ENCODE assay signal across 9 cellular contexts in the genomic region with DNA sequence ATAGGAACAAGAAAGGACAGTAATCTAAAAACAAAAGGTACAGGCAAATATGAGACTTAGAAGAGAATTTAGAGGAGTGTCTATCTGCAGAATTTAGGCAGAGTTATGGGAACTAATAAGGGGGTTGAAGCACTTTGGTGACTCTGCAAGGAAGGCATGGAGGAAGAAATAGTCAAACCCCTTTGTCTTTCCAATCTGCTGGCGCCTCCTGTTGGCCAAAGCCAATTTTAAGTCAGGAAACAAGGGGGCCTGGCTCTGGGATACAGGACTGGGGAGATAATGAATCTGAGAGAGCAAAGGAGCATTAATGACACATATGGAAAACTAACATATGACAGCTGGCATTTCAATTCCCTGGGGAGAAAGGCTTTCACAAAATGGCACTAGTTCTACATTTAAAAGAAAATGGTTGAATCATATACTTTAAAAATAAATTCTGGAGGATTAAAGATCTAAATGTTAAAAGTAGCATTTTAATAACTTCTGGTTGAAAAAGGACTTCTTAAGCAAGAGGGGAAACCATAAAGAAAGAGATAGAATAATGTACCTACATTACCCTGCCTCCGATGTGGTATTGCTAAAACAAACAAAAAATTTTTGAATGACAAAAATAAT. TPM values are rescaled to one million over a fixed set of nuclear protein-coding genes. Genes with fewer than 3 reads are reported as not detected.
DNase-seq lines count a peak whose midpoint lies in the region; ATAC-seq, FAIRE-seq and TF ChIP-seq lines count a peak whose summit lies in the region.
"Had no signal": no experiment of that assay in that cellular context is flagged by ENCODE, and none has a peak within 500 bp of the region (broad histone marks: within the 10 kb centered on the region; RNA-seq: fewer than 3 reads in every experiment).

No MANE protein-coding gene starts in this region.

- DNase-seq in A172 (ENCODE audit: low spot score) (peak; percentile 13), GM12892 (ENCODE audit: insufficient read length) (peak; percentile 14), NAMALWA (ENCODE audit: low spot score) (peak; percentile 47), amniotic epithelial cell (ENCODE audit: low read depth) (peak; percentile 40), right lobe of liver (peak in 2 of 3 donors; percentile 46 to 58), NCI-H1092 treated with DMSO at 0.1 percent for 48 hours (lab: John Stamatoyannopoulos, UW) (no peak)
- no peak for DNase-seq in natural killer cell treated with Interleukin-12 subunit alpha and Interleukin-12 subunit beta and Interleukin-15 and Interleukin-18, amount 100 ng/mL, for 72 hours (ENCODE audit: low spot score)

- ATAC-seq in right lobe of liver (peak; percentile 68 to 82 (median 78)), GM21390 (IDR thresholded peaks at IDR 0.05; ENCODE audit: unreplicated experiment) (no peak)
- ATAC-seq in natural killer cell treated with Interleukin-12 subunit alpha and Interleukin-12 subunit beta and Interleukin-15 and Interleukin-18, amount 100 ng/mL, for 72 hours, result no peak

- no peak overlapping the region for H3K4me3 ChIP-seq in right lobe of liver

- no peaks in the 10 kb centered on the region for H3K9me3 Mint-ChIP-seq in natural killer cell treated with Interleukin-12 subunit alpha and Interleukin-12 subunit beta and Interleukin-15 and Interleukin-18, amount 100 ng/mL, for 72 hours
- H3K9me3 Mint-ChIP-seq: activated naive CD4-positive, alpha-beta T cell treated with anti-CD3 and anti-CD28 coated beads, Interleukin-2, amount 50 U/mL, for 72 hours had no signal

- peak; percentile 47 to 69 (median 54) for TF ChIP-seq CTCF in right lobe of liver (IDR thresholded peaks at IDR 0.05)

- H3K27me3 Mint-ChIP-seq in natural killer cell treated with Interleukin-12 subunit alpha and Interleukin-12 subunit beta and Interleukin-15 and Interleukin-18, amount 100 ng/mL, for 72 hours, result peaks cover 11 to 28% of the 10 kb centered on the region in 2 donors

- FAIRE-seq in GM12892 (lab: Jason Lieb, UNC), result no peak

- H3K36me3 ChIP-seq in right lobe of liver, result no peaks in the 10 kb centered on the region

- H3K4me3 Mint-ChIP-seq in natural killer cell treated with Interleukin-12 subunit alpha and Interleukin-12 subunit beta and Interleukin-15 and Interleukin-18, amount 100 ng/mL, for 72 hours, result no peak overlapping the region

- H3K4me1 Mint-ChIP-seq in natural killer cell treated with Interleukin-12 subunit alpha and Interleukin-12 subunit beta and Interleukin-15 and Interleukin-18, amount 100 ng/mL, for 72 hours (ENCODE audit: low read depth in 2 of 2), result no peaks in the 10 kb centered on the region

- no peak overlapping the region for H3K27ac ChIP-seq in right lobe of liver

- no peaks in the 10 kb centered on the region for H3K9me3 ChIP-seq in right lobe of liver

- TF ChIP-seq POLR2A in GM12892 (IDR thresholded peaks at IDR 0.05; ENCODE audit: low read depth, low read length), result no peak
- TF ChIP-seq POLR2A in right lobe of liver (IDR thresholded peaks at IDR 0.05), result no peak

- 44% methylated on average over 2 of the region's 2 CpGs for WGBS in right lobe of liver (ENCODE audit: insufficient coverage, low coverage, low lambda C conversion rate, missing lambda C conversion rate)

- no peak overlapping the region for H3K27ac Mint-ChIP-seq in natural killer cell treated with Interleukin-12 subunit alpha and Interleukin-12 subunit beta and Interleukin-15 and Interleukin-18, amount 100 ng/mL, for 72 hours
- H3K27ac Mint-ChIP-seq: activated naive CD4-positive, alpha-beta T cell treated with anti-CD3 and anti-CD28 coated beads, Interleukin-2, amount 50 U/mL, for 72 hours had no signal

- intact Hi-C loops in right lobe of liver (cut with DNase I), result no loop called here

- H3K36me3 Mint-ChIP-seq in natural killer cell treated with Interleukin-12 subunit alpha and Interleukin-12 subunit beta and Interleukin-15 and Interleukin-18, amount 100 ng/mL, for 72 hours, result no peaks in the 10 kb centered on the region
- H3K36me3 Mint-ChIP-seq: activated naive CD4-positive, alpha-beta T cell treated with anti-CD3 and anti-CD28 coated beads, Interleukin-2, amount 50 U/mL, for 72 hours had no signal

- H3K27me3 ChIP-seq in right lobe of liver, result no peaks in the 10 kb centered on the region

- no peaks in the 10 kb centered on the region for H3K4me1 ChIP-seq in right lobe of liver

RNA-seq across cellular contexts. Expression of a gene that starts 48.5 kb away (rescaled TPM):
- 33.7 and 36.7 TPM in 2 replicates for total RNA-seq in A172 (2014; rRNA removed; shearing (Covaris generic))
- polyA plus RNA-seq in GM12892 (2012; ENCODE audit: missing spikeins), result 3.1 TPM
- total RNA-seq in right lobe of liver, result 10 to 100 TPM; 13.4 to 35.1 (median 22.4) TPM
- under 1 TPM in 1 of 2 donors, not detected in 1; 0.33 TPM for total RNA-seq in natural killer cell treated with Interleukin-12 subunit alpha and Interleukin-12 subunit beta and Interleukin-15 and Interleukin-18, amount 100 ng/mL, for 72 hours

Comparison
In these comparisons a context has a peak if more than half of its experiments do, and no peak if none do; other contexts are left out.
1. DNase-seq: peak in A172 (single experiment), GM12892 (single experiment), NAMALWA (single experiment), amniotic epithelial cell (single experiment) and right lobe of liver (2 of 3); none in natural killer cell treated with Interleukin-12 subunit alpha and Interleukin-12 subunit beta and Interleukin-15 and Interleukin-18, amount 100 ng/mL, for 72 hours (single experiment) and NCI-H1092 treated with DMSO at 0.1 percent for 48 hours (single experiment).
2. ATAC-seq: peak in right lobe of liver (4 of 4); none in GM21390 (single experiment) and natural killer cell treated with Interleukin-12 subunit alpha and Interleukin-12 subunit beta and Interleukin-15 and Interleukin-18, amount 100 ng/mL, for 72 hours (0 of 2).
3. RNA of a gene that starts 48.5 kb away (total RNA-seq): 33.7 to 36.7 TPM in A172 and 13.4 to 35.1 TPM in right lobe of liver; 0.33 TPM in natural killer cell treated with Interleukin-12 subunit alpha and Interleukin-12 subunit beta and Interleukin-15 and Interleukin-18, amount 100 ng/mL, for 72 hours; every median in the first group is over 10 times any median in the second.